In genomic region chr21:29647353-29647781, GRCh38 we compare ENCODE assay signal across 1 cellular context.
TF ChIP-seq lines count a peak whose summit lies in the region.

No MANE protein-coding gene starts in this region.

TF ChIP-seq in K562, 482 proteins besides CTCF, POLR2A, EP300 and RAD21 (continued from another document and continues in another):
- peak in 1 of 2 experiments; percentile 75; a peak in 1 of 4 replicates for TF ChIP-seq ZNF318 (IDR thresholded peaks at IDR 0.05; ENCODE audit: borderline replicate concordance in 1 of 2, low read depth in 1 of 2)
- TF ChIP-seq, protein P1, sequence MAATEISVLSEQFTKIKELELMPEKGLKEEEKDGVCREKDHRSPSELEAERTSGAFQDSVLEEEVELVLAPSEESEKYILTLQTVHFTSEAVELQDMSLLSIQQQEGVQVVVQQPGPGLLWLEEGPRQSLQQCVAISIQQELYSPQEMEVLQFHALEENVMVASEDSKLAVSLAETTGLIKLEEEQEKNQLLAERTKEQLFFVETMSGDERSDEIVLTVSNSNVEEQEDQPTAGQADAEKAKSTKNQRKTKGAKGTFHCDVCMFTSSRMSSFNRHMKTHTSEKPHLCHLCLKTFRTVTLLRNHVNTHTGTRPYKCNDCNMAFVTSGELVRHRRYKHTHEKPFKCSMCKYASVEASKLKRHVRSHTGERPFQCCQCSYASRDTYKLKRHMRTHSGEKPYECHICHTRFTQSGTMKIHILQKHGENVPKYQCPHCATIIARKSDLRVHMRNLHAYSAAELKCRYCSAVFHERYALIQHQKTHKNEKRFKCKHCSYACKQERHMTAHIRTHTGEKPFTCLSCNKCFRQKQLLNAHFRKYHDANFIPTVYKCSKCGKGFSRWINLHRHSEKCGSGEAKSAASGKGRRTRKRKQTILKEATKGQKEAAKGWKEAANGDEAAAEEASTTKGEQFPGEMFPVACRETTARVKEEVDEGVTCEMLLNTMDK (IDR thresholded peaks at IDR 0.05; ENCODE audit: borderline replicate concordance, insufficient read depth, low read depth, low read length, poor library complexity, severe bottlenecking): no peak
- TF ChIP-seq FOSL1 (tag; conservative IDR thresholded peaks at IDR 0.05): peak; percentile 94
- TF ChIP-seq MXI1 (IDR thresholded peaks at IDR 0.05; ENCODE audit: low read depth, low read length): peak; percentile 48; the same call in 1 of the 2 replicates
- peak; percentile 46; the same call in 1 of the 2 replicates for TF ChIP-seq GABPB1 (CRISPR knock-in tag; IDR thresholded peaks at IDR 0.05)
- peak in 1 of 2 experiments; percentile 33; a peak in 1 of 3 replicates for TF ChIP-seq CBX3 (IDR thresholded peaks at IDR 0.05; ENCODE audit: borderline replicate concordance in 1 of 2, low read length in 2 of 2)
- TF ChIP-seq ZNF24 (IDR thresholded peaks at IDR 0.05): peak; percentile 14; the same call in 1 of the 2 replicates
- TF ChIP-seq SAFB2 (IDR thresholded peaks at IDR 0.05; ENCODE audit: borderline replicate concordance, low read depth, low read length, severe bottlenecking): no peak
- TF ChIP-seq RBFOX2 (IDR thresholded peaks at IDR 0.05; ENCODE audit: low read depth, low read length): peak; percentile 38; the same call in 1 of the 2 replicates
- TF ChIP-seq ARID2 (IDR thresholded peaks at IDR 0.05): no peak
- peak; percentile 96 for TF ChIP-seq BRD9 (IDR thresholded peaks at IDR 0.05; ENCODE audit: low read depth, partially characterized antibody)
- TF ChIP-seq MAFG (tag; conservative IDR thresholded peaks at IDR 0.05): peak; percentile 81
- TF ChIP-seq POLR2H (tag; IDR thresholded peaks at IDR 0.05; ENCODE audit: low read depth): peak; percentile 92
- no peak for TF ChIP-seq ZNF57 (CRISPR knock-in tag; IDR thresholded peaks at IDR 0.05)
- TF ChIP-seq CBX8 (IDR thresholded peaks at IDR 0.05; ENCODE audit: borderline replicate concordance, extremely low read depth, low read depth, low read length, poor library complexity, severe bottlenecking): no peak
- peak; percentile 93 for TF ChIP-seq DPF2 (IDR thresholded peaks at IDR 0.05)
- TF ChIP-seq TARDBP (IDR thresholded peaks at IDR 0.05): peak; percentile 92; the same call in 1 of the 2 replicates
- no peak for TF ChIP-seq CAMTA2 (CRISPR knock-in tag; conservative IDR thresholded peaks at IDR 0.05)
- no peak for TF ChIP-seq MED1 (CRISPR knock-in tag; IDR thresholded peaks at IDR 0.05; ENCODE audit: borderline replicate concordance)
- TF ChIP-seq TFE3 (CRISPR knock-in tag; IDR thresholded peaks at IDR 0.05): no peak
- TF ChIP-seq ZNF232 (CRISPR knock-in tag; IDR thresholded peaks at IDR 0.05): no peak
- TF ChIP-seq E4F1 (CRISPR knock-in tag; IDR thresholded peaks at IDR 0.05; ENCODE audit: borderline replicate concordance): no peak
- peak in 1 of 2 experiments; percentile 66; a peak in 2 of 4 replicates for TF ChIP-seq FOXA3 (CRISPR knock-in tag; conservative IDR thresholded peaks at IDR 0.05 in 1 of 2, IDR thresholded peaks at IDR 0.05 in 1 of 2)
- TF ChIP-seq ZNF639 (CRISPR knock-in tag; conservative IDR thresholded peaks at IDR 0.05 in 1 of 2, IDR thresholded peaks at IDR 0.05 in 1 of 2): peak in 1 of 2 experiments; percentile 92; a peak in 2 of 4 replicates
- no peak for TF ChIP-seq RBM17 (IDR thresholded peaks at IDR 0.05; ENCODE audit: borderline replicate concordance, low read depth, low read length)
- TF ChIP-seq, protein P2, sequence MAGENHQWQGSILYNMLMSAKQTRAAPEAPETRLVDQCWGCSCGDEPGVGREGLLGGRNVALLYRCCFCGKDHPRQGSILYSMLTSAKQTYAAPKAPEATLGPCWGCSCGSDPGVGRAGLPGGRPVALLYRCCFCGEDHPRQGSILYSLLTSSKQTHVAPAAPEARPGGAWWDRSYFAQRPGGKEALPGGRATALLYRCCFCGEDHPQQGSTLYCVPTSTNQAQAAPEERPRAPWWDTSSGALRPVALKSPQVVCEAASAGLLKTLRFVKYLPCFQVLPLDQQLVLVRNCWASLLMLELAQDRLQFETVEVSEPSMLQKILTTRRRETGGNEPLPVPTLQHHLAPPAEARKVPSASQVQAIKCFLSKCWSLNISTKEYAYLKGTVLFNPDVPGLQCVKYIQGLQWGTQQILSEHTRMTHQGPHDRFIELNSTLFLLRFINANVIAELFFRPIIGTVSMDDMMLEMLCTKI (IDR thresholded peaks at IDR 0.05; ENCODE audit: partially characterized antibody): no peak
- no peak for TF ChIP-seq HNRNPH1 (optimal IDR thresholded peaks at IDR 0.05; ENCODE audit: low read depth, low read length)
- no peak; the same call in 1 of the 2 replicates for TF ChIP-seq ZNF212 (CRISPR knock-in tag; IDR thresholded peaks at IDR 0.05)
- TF ChIP-seq ZNF766 (CRISPR knock-in tag; conservative IDR thresholded peaks at IDR 0.05): peak; percentile 57; the same call in 1 of the 2 replicates
- TF ChIP-seq, protein P3, sequence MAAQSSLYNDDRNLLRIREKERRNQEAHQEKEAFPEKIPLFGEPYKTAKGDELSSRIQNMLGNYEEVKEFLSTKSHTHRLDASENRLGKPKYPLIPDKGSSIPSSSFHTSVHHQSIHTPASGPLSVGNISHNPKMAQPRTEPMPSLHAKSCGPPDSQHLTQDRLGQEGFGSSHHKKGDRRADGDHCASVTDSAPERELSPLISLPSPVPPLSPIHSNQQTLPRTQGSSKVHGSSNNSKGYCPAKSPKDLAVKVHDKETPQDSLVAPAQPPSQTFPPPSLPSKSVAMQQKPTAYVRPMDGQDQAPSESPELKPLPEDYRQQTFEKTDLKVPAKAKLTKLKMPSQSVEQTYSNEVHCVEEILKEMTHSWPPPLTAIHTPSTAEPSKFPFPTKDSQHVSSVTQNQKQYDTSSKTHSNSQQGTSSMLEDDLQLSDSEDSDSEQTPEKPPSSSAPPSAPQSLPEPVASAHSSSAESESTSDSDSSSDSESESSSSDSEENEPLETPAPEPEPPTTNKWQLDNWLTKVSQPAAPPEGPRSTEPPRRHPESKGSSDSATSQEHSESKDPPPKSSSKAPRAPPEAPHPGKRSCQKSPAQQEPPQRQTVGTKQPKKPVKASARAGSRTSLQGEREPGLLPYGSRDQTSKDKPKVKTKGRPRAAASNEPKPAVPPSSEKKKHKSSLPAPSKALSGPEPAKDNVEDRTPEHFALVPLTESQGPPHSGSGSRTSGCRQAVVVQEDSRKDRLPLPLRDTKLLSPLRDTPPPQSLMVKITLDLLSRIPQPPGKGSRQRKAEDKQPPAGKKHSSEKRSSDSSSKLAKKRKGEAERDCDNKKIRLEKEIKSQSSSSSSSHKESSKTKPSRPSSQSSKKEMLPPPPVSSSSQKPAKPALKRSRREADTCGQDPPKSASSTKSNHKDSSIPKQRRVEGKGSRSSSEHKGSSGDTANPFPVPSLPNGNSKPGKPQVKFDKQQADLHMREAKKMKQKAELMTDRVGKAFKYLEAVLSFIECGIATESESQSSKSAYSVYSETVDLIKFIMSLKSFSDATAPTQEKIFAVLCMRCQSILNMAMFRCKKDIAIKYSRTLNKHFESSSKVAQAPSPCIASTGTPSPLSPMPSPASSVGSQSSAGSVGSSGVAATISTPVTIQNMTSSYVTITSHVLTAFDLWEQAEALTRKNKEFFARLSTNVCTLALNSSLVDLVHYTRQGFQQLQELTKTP (IDR thresholded peaks at IDR 0.05; ENCODE audit: low read depth in 1 of 2, partially characterized antibody in 2 of 2): peak; percentile 75 to 86
- no peak for TF ChIP-seq ETV6 (IDR thresholded peaks at IDR 0.05; ENCODE audit: borderline replicate concordance in 1 of 2, low read depth in 2 of 2, low read length in 1 of 2)
- TF ChIP-seq ETV6 (CRISPR knock-in tag; IDR thresholded peaks at IDR 0.05; ENCODE audit: borderline replicate concordance): no peak
- no peak for TF ChIP-seq MCM3 (IDR thresholded peaks at IDR 0.05)
- no peak for TF ChIP-seq ZNF280A (IDR thresholded peaks at IDR 0.05; ENCODE audit: low read depth, partially characterized antibody)
